Comparison of ENCODE assay signal across 16 cellular contexts in genomic region chr7:82166666-82167065, GRCh38.
DNase-seq lines count a peak whose midpoint lies in the region; ATAC-seq and TF ChIP-seq lines count a peak whose summit lies in the region.
"Had no signal": no experiment of that assay in that cellular context is flagged by ENCODE, and none has a peak within 500 bp of the region (broad histone marks: within the 10 kb centered on the region; RNA-seq: fewer than 3 reads in every experiment).

No MANE protein-coding gene starts in this region.

- intact Hi-C loops in left ventricle myocardium superior (cut with micrococcal nuclease), result no loop called here
- intact Hi-C loops in CD14-positive monocyte (cut with micrococcal nuclease), result no loop called here

- peaks cover 0 to 14% of the 10 kb centered on the region in 2 donors for H3K4me1 ChIP-seq in right atrium auricular region
- H3K4me1 ChIP-seq: vagina had no signal

- no peaks in the 10 kb centered on the region for H3K27me3 ChIP-seq in right atrium auricular region
- H3K27me3 ChIP-seq: ascending aorta, vagina had no signal

- ATAC-seq in left ventricle myocardium superior, result peak; percentile 55
- no peak for ATAC-seq in left lobe of liver
- no peak for ATAC-seq in HG03135 (IDR thresholded peaks at IDR 0.05; ENCODE audit: unreplicated experiment)
- ATAC-seq: K562; stimulated activated memory B cell treated with anti-CD40 and anti-IgM and Interleukin-4, amounts not matched to agents 10 μg/mL and 1 μg/mL and 100 μg/mL, for 72 hours had no signal

- no peaks in the 10 kb centered on the region for H3K36me3 Mint-ChIP-seq in activated T-cell treated with anti-CD3 and anti-CD28 coated beads, Interleukin-2, amount 50 U/mL, for 24 hours (ENCODE audit: low read depth)
- H3K36me3 Mint-ChIP-seq in CD14-positive monocyte, result no peaks in the 10 kb centered on the region
- H3K36me3 Mint-ChIP-seq: stimulated activated memory B cell treated with anti-CD40 and anti-IgM and Interleukin-4, amounts not matched to agents 10 μg/mL and 1 μg/mL and 100 μg/mL, for 72 hours had no signal

- no peak for DNase-seq in left ventricle myocardium superior
- no peak for DNase-seq in right atrium auricular region (ENCODE audit: low spot score)
- peak; percentile 99 for DNase-seq in NCI-H69 (lab: John Stamatoyannopoulos, UW)
- DNase-seq in fibroblast of gingiva (ENCODE audit: low read depth), result peak; percentile 28
- DNase-seq in activated T-cell treated with anti-CD3 and anti-CD28 coated beads, Interleukin-2, amount 50 U/mL, for 24 hours, result no peak
- DNase-seq in CD14-positive monocyte (ENCODE audit: low spot score), result no peak
- no peak for DNase-seq in left lobe of liver (ENCODE audit: low spot score)
- DNase-seq: activated effector memory CD4-positive, alpha-beta T cell treated with Interleukin-2 at 50 U/mL for 16 hours; H7; NCI-H187; WERI-Rb-1 had no signal

- no peak overlapping the region for H3K4me3 Mint-ChIP-seq in activated T-cell treated with anti-CD3 and anti-CD28 coated beads, Interleukin-2, amount 50 U/mL, for 24 hours
- no peak overlapping the region for H3K4me3 Mint-ChIP-seq in CD14-positive monocyte
- H3K4me3 Mint-ChIP-seq: stimulated activated memory B cell treated with anti-CD40 and anti-IgM and Interleukin-4, amounts not matched to agents 10 μg/mL and 1 μg/mL and 100 μg/mL, for 72 hours had no signal

- no peaks in the 10 kb centered on the region for H3K27me3 Mint-ChIP-seq in activated T-cell treated with anti-CD3 and anti-CD28 coated beads, Interleukin-2, amount 50 U/mL, for 24 hours
- peaks cover 0 to 2% (median 2%) of the 10 kb centered on the region in 3 donors for H3K27me3 Mint-ChIP-seq in CD14-positive monocyte (ENCODE audit: low read depth in 3 of 3)
- H3K27me3 Mint-ChIP-seq: stimulated activated memory B cell treated with anti-CD40 and anti-IgM and Interleukin-4, amounts not matched to agents 10 μg/mL and 1 μg/mL and 100 μg/mL, for 72 hours had no signal

- no peak for TF ChIP-seq CTCF in right atrium auricular region (IDR thresholded peaks at IDR 0.05)
- TF ChIP-seq CTCF in CD14-positive monocyte (IDR thresholded peaks at IDR 0.05), result no peak

- no peak overlapping the region for H3K27ac ChIP-seq in right atrium auricular region
- H3K27ac ChIP-seq: ascending aorta, vagina, WERI-Rb-1 had no signal

- no peaks in the 10 kb centered on the region for H3K9me3 ChIP-seq in right atrium auricular region
- H3K9me3 ChIP-seq: ascending aorta, vagina had no signal

- no peaks in the 10 kb centered on the region for H3K4me1 Mint-ChIP-seq in activated T-cell treated with anti-CD3 and anti-CD28 coated beads, Interleukin-2, amount 50 U/mL, for 24 hours (ENCODE audit: low read depth)
- no peaks in the 10 kb centered on the region for H3K4me1 Mint-ChIP-seq in CD14-positive monocyte
- H3K4me1 Mint-ChIP-seq: stimulated activated memory B cell treated with anti-CD40 and anti-IgM and Interleukin-4, amounts not matched to agents 10 μg/mL and 1 μg/mL and 100 μg/mL, for 72 hours had no signal

- H3K4me3 ChIP-seq in right atrium auricular region, result no peak overlapping the region
- H3K4me3 ChIP-seq: ascending aorta, K562, vagina had no signal

- H3K27ac Mint-ChIP-seq in activated T-cell treated with anti-CD3 and anti-CD28 coated beads, Interleukin-2, amount 50 U/mL, for 24 hours, result no peak overlapping the region
- no peak overlapping the region for H3K27ac Mint-ChIP-seq in CD14-positive monocyte
- H3K27ac Mint-ChIP-seq: stimulated activated memory B cell treated with anti-CD40 and anti-IgM and Interleukin-4, amounts not matched to agents 10 μg/mL and 1 μg/mL and 100 μg/mL, for 72 hours had no signal

- no peaks in the 10 kb centered on the region for H3K36me3 ChIP-seq in right atrium auricular region
- H3K36me3 ChIP-seq: ascending aorta, vagina, WERI-Rb-1 had no signal

- no peaks in the 10 kb centered on the region for H3K9me3 Mint-ChIP-seq in activated T-cell treated with anti-CD3 and anti-CD28 coated beads, Interleukin-2, amount 50 U/mL, for 24 hours
- no peaks in the 10 kb centered on the region for H3K9me3 Mint-ChIP-seq in CD14-positive monocyte

Comparison
In these comparisons a context has a peak if more than half of its experiments do, and no peak if none do; other contexts are left out.
1. DNase-seq: peak in NCI-H69 (single experiment) and fibroblast of gingiva (single experiment); none in left ventricle myocardium superior (single experiment), right atrium auricular region (single experiment), activated T-cell treated with anti-CD3 and anti-CD28 coated beads, Interleukin-2, amount 50 U/mL, for 24 hours (single experiment), CD14-positive monocyte (single experiment) and left lobe of liver (single experiment).